Comparison of ENCODE assay signal across 24 cellular contexts in the genomic region with DNA sequence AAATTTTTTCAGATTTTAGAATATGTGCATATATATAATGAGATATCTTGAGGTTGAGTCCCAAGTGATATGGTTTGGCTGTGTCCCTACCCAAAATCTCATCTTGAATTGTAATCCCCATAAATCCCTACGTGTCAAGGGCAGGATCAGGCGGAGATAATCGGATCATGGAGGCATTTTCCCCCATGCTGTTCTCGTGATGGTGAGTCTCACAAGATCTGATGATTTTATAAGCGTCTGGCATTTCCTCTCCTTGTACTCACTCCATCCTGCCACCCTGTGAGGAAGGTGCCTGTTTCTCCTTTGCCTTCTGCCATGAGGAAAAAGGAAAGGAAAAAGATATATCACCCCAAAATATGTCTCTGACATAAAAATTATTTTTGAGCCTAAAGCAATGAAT.
A peak's percentile ranks its signal among the peaks of the same experiment; 100 is the strongest.
DNase-seq lines count a peak whose midpoint lies in the region; ATAC-seq and TF ChIP-seq lines count a peak whose summit lies in the region.
"Had no signal": no experiment of that assay in that cellular context is flagged by ENCODE, and none has a peak within 500 bp of the region (broad histone marks: within the 10 kb centered on the region; RNA-seq: fewer than 3 reads in every experiment).

No MANE protein-coding gene starts in this region.

- H2AFZ ChIP-seq in ACC112 (ENCODE audit: low read length, unreplicated experiment) = no peak overlapping the region

- DNase-seq in M059J (ENCODE audit: low read depth) (peak; percentile 18), dermis blood vessel endothelial cell (peak; percentile 58), nephron progenitor cell (no peak), HuH-7 (ENCODE audit: low spot score) (no peak), SK-N-DZ (ENCODE audit: low spot score) (no peak)
- no peak for DNase-seq in activated T-cell treated with anti-CD3 and anti-CD28 coated beads, Interleukin-2, amount 50 U/mL, for 4 hours
- DNase-seq: activated CD4-positive, alpha-beta T cell treated with anti-CD3 and anti-CD28 coated beads for 1 hour; activated naive CD4-positive, alpha-beta T cell; activated T-cell treated with anti-CD3 and anti-CD28 coated beads, Interleukin-2, amount 50 U/mL, for 1 hour; amygdala; C1 segment of cervical spinal cord; gastrocnemius medialis; H7; hypothalamus; MG63; NCI-H1417; NCI-H2107; NCI-H446 treated with DMSO at 0.1 percent for 48 hours; RPMI8226; stimulated activated naive CD8-positive, alpha-beta T cell treated with anti-CD3 and anti-CD28 coated beads, Interleukin-15, amount 100 ng/mL, for 72 hours had no signal

- ATAC-seq in activated T-cell treated with anti-CD3 and anti-CD28 coated beads, Interleukin-2, amount 50 U/mL, for 4 hours = no peak
- no peak for ATAC-seq in HG03196 (IDR thresholded peaks at IDR 0.05; ENCODE audit: unreplicated experiment)
- ATAC-seq: gastrocnemius medialis; stimulated activated naive CD8-positive, alpha-beta T cell treated with anti-CD3 and anti-CD28 coated beads, Interleukin-15, amount 100 ng/mL, for 72 hours had no signal

- H3K27ac Mint-ChIP-seq in nephron progenitor cell = peak overlapping the region; percentile 59
- H3K27ac Mint-ChIP-seq: IgD-negative memory B cell; stimulated activated naive CD8-positive, alpha-beta T cell treated with anti-CD3 and anti-CD28 coated beads, Interleukin-15, amount 100 ng/mL, for 72 hours had no signal

- no peaks in the 10 kb centered on the region for H3K27me3 Mint-ChIP-seq in nephron progenitor cell (ENCODE audit: low read depth, poor library complexity)
- no peaks in the 10 kb centered on the region for H3K27me3 Mint-ChIP-seq in activated T-cell treated with anti-CD3 and anti-CD28 coated beads, Interleukin-2, amount 50 U/mL, for 4 hours (ENCODE audit: low read depth)
- H3K27me3 Mint-ChIP-seq: IgD-negative memory B cell; stimulated activated naive CD8-positive, alpha-beta T cell treated with anti-CD3 and anti-CD28 coated beads, Interleukin-15, amount 100 ng/mL, for 72 hours had no signal

- peaks cover 18% of the 10 kb centered on the region for H3K4me1 ChIP-seq in ACC112 (ENCODE audit: control insufficient read depth, insufficient read depth, low read length, unreplicated experiment)

- peaks cover 63% of the 10 kb centered on the region for H3K36me3 Mint-ChIP-seq in nephron progenitor cell (ENCODE audit: low read depth)
- peaks cover 13% of the 10 kb centered on the region for H3K36me3 Mint-ChIP-seq in activated T-cell treated with anti-CD3 and anti-CD28 coated beads, Interleukin-2, amount 50 U/mL, for 4 hours (ENCODE audit: insufficient read depth)

- H3K27me3 ChIP-seq in ACC112 (ENCODE audit: insufficient read depth, low read length) = no peaks in the 10 kb centered on the region
- H3K27me3 ChIP-seq: gastrocnemius medialis, MG63, tibial nerve had no signal

- peaks cover 38% of the 10 kb centered on the region for H3K9me3 Mint-ChIP-seq in nephron progenitor cell
- no peaks in the 10 kb centered on the region for H3K9me3 Mint-ChIP-seq in activated T-cell treated with anti-CD3 and anti-CD28 coated beads, Interleukin-2, amount 50 U/mL, for 4 hours
- H3K9me3 Mint-ChIP-seq: stimulated activated naive CD8-positive, alpha-beta T cell treated with anti-CD3 and anti-CD28 coated beads, Interleukin-15, amount 100 ng/mL, for 72 hours had no signal

- H3K79me2 ChIP-seq in ACC112 (ENCODE audit: control insufficient read depth, insufficient read depth, low read length, unreplicated experiment) = peaks cover 20% of the 10 kb centered on the region

- peaks cover 13% of the 10 kb centered on the region for H3K4me1 Mint-ChIP-seq in nephron progenitor cell
- peaks cover 25% of the 10 kb centered on the region for H3K4me1 Mint-ChIP-seq in activated T-cell treated with anti-CD3 and anti-CD28 coated beads, Interleukin-2, amount 50 U/mL, for 4 hours (ENCODE audit: low read depth)

- H3K36me3 ChIP-seq in ACC112 (ENCODE audit: insufficient read depth, low read length) = no peaks in the 10 kb centered on the region
- H3K36me3 ChIP-seq: gastrocnemius medialis, MG63 had no signal

- TF ChIP-seq CTCF in nephron progenitor cell (IDR thresholded peaks at IDR 0.05) = no peak

- H3K27ac ChIP-seq in ACC112 (ENCODE audit: low read depth, low read length) = peak overlapping the region; percentile 68
- H3K27ac ChIP-seq: gastrocnemius medialis, tibial nerve had no signal

- no peak overlapping the region for H3K4me3 ChIP-seq in ACC112 (ENCODE audit: low read depth, low read length)
- H3K4me3 ChIP-seq: gastrocnemius medialis, MG63, tibial nerve had no signal

- no peak overlapping the region for H3K4me3 Mint-ChIP-seq in nephron progenitor cell
- H3K4me3 Mint-ChIP-seq in activated T-cell treated with anti-CD3 and anti-CD28 coated beads, Interleukin-2, amount 50 U/mL, for 4 hours = no peak overlapping the region
- H3K4me3 Mint-ChIP-seq: IgD-negative memory B cell; stimulated activated naive CD8-positive, alpha-beta T cell treated with anti-CD3 and anti-CD28 coated beads, Interleukin-15, amount 100 ng/mL, for 72 hours had no signal

Comparison
In these comparisons a context has a peak if more than half of its experiments do, and no peak if none do; other contexts are left out.
1. DNase-seq: peak in M059J (single experiment) and dermis blood vessel endothelial cell (single experiment); none in nephron progenitor cell (single experiment), HuH-7 (single experiment), activated T-cell treated with anti-CD3 and anti-CD28 coated beads, Interleukin-2, amount 50 U/mL, for 4 hours (single experiment) and SK-N-DZ (single experiment).